1 cellular context compared by ENCODE assay signal in the genomic region with DNA sequence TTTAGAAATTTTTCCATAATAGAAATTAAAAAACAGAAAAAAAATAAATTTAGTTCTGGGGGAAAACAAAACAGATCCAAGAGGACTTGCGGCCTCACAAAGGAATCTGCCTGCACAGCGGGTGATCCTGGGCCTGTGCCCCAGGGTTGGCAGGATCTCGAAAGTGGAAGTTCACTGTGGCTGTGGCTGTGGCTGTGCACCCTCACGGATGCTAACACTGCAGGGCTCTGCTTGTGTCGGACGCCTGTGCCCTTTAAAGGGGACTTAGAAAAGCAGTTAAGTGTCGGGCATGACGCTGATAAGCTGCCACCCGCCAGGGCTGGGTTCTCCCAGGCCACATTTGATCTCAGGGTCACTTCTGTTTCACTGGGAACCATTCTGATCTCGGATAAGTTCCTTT.
TF ChIP-seq lines count a peak whose summit lies in the region.

No MANE protein-coding gene starts in this region.

TF ChIP-seq in WTC11, 78 proteins besides CTCF, POLR2A, EP300 and RAD21 (continued from another document):
- TF ChIP-seq, protein P1, sequence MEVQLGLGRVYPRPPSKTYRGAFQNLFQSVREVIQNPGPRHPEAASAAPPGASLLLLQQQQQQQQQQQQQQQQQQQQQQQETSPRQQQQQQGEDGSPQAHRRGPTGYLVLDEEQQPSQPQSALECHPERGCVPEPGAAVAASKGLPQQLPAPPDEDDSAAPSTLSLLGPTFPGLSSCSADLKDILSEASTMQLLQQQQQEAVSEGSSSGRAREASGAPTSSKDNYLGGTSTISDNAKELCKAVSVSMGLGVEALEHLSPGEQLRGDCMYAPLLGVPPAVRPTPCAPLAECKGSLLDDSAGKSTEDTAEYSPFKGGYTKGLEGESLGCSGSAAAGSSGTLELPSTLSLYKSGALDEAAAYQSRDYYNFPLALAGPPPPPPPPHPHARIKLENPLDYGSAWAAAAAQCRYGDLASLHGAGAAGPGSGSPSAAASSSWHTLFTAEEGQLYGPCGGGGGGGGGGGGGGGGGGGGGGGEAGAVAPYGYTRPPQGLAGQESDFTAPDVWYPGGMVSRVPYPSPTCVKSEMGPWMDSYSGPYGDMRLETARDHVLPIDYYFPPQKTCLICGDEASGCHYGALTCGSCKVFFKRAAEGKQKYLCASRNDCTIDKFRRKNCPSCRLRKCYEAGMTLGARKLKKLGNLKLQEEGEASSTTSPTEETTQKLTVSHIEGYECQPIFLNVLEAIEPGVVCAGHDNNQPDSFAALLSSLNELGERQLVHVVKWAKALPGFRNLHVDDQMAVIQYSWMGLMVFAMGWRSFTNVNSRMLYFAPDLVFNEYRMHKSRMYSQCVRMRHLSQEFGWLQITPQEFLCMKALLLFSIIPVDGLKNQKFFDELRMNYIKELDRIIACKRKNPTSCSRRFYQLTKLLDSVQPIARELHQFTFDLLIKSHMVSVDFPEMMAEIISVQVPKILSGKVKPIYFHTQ (CRISPR knock-in tag; IDR thresholded peaks at IDR 0.05), result no peak
- no peak for TF ChIP-seq SOX15 (CRISPR knock-in tag; IDR thresholded peaks at IDR 0.05)
- TF ChIP-seq, protein P2, sequence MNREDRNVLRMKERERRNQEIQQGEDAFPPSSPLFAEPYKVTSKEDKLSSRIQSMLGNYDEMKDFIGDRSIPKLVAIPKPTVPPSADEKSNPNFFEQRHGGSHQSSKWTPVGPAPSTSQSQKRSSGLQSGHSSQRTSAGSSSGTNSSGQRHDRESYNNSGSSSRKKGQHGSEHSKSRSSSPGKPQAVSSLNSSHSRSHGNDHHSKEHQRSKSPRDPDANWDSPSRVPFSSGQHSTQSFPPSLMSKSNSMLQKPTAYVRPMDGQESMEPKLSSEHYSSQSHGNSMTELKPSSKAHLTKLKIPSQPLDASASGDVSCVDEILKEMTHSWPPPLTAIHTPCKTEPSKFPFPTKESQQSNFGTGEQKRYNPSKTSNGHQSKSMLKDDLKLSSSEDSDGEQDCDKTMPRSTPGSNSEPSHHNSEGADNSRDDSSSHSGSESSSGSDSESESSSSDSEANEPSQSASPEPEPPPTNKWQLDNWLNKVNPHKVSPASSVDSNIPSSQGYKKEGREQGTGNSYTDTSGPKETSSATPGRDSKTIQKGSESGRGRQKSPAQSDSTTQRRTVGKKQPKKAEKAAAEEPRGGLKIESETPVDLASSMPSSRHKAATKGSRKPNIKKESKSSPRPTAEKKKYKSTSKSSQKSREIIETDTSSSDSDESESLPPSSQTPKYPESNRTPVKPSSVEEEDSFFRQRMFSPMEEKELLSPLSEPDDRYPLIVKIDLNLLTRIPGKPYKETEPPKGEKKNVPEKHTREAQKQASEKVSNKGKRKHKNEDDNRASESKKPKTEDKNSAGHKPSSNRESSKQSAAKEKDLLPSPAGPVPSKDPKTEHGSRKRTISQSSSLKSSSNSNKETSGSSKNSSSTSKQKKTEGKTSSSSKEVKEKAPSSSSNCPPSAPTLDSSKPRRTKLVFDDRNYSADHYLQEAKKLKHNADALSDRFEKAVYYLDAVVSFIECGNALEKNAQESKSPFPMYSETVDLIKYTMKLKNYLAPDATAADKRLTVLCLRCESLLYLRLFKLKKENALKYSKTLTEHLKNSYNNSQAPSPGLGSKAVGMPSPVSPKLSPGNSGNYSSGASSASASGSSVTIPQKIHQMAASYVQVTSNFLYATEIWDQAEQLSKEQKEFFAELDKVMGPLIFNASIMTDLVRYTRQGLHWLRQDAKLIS (CRISPR knock-in tag; IDR thresholded peaks at IDR 0.05; ENCODE audit: borderline replicate concordance), result no peak
